Comparison of ENCODE assay signal across 15 cellular contexts in genomic region chr5:27473300-27474053, GRCh38.
DNase-seq lines count a peak whose midpoint lies in the region; ATAC-seq, FAIRE-seq and TF ChIP-seq lines count a peak whose summit lies in the region.
"Had no signal": no experiment of that assay in that cellular context is flagged by ENCODE, and none has a peak within 500 bp of the region (broad histone marks: within the 10 kb centered on the region; RNA-seq: fewer than 3 reads in every experiment).

No MANE protein-coding gene starts in this region.

- no peak overlapping the region for H3K4ac ChIP-seq in neuronal stem cell (ENCODE audit: low read length)

- H3K27me3 ChIP-seq in GM12878 (replicated peaks in 1 of 2; ENCODE audit: control insufficient read depth in 2 of 2, insufficient read depth in 2 of 2, low read length in 1 of 2): no peaks in the 10 kb centered on the region
- H3K27me3 ChIP-seq in neuronal stem cell (ENCODE audit: control insufficient read depth in 3 of 3, insufficient read depth in 3 of 3, low read depth in 1 of 3, low read length in 3 of 3): no peaks in the 10 kb centered on the region
- H3K27me3 ChIP-seq: gastroesophageal sphincter, SJSA1 had no signal

- peaks cover 2% of the 10 kb centered on the region for H3K79me1 ChIP-seq in neuronal stem cell (ENCODE audit: low read depth, low read length)

- in situ Hi-C loops in GM12878 (cut with MboI): no loop called here

- H3K4me1 ChIP-seq in GM12878 (ENCODE audit: control insufficient read depth, insufficient read depth, low read length) (no peaks in the 10 kb centered on the region), neuronal stem cell (ENCODE audit: control insufficient read depth in 2 of 2, insufficient read depth in 1 of 2, low read depth in 1 of 2, low read length in 2 of 2) (no peaks in the 10 kb centered on the region)
- H3K4me1 ChIP-seq: gastroesophageal sphincter, SJSA1 had no signal

- H3K36me3 Mint-ChIP-seq in T-helper 1 cell treated with Interleukin-12 subunit alpha and Interleukin-12 subunit beta and Interleukin-4 antibody, amounts not matched to agents 30 μg/mL and 1 μg/mL, for 36 hours (ENCODE audit: low read depth): peaks cover 2% of the 10 kb centered on the region

- peak overlapping the region; percentile 33; the same call in 1 of the 2 replicates for H2AFZ ChIP-seq in GM12878 (ENCODE audit: control insufficient read depth, low read depth, low read length)
- H2AFZ ChIP-seq in neuronal stem cell (ENCODE audit: low read length): peak overlapping the region; percentile 16

- H3K36me3 ChIP-seq in GM12878 (ENCODE audit: control insufficient read depth in 2 of 2, insufficient read depth in 2 of 2, low read length in 1 of 2) (no peaks in the 10 kb centered on the region), neuronal stem cell (replicated peaks in 1 of 2; ENCODE audit: control insufficient read depth in 2 of 2, insufficient read depth in 2 of 2, low read length in 2 of 2) (peaks cover 23 to 29% of the 10 kb centered on the region in 2 donors)
- H3K36me3 ChIP-seq: gastroesophageal sphincter, SJSA1 had no signal

- H3K9me3 Mint-ChIP-seq in T-helper 1 cell treated with Interleukin-12 subunit alpha and Interleukin-12 subunit beta and Interleukin-4 antibody, amounts not matched to agents 30 μg/mL and 1 μg/mL, for 36 hours: peaks cover 17% of the 10 kb centered on the region

- no peaks in the 10 kb centered on the region for H3K27me3 Mint-ChIP-seq in T-helper 1 cell treated with Interleukin-12 subunit alpha and Interleukin-12 subunit beta and Interleukin-4 antibody, amounts not matched to agents 30 μg/mL and 1 μg/mL, for 36 hours (ENCODE audit: low read depth)
- H3K27me3 Mint-ChIP-seq: activated CD8-positive, alpha-beta T cell treated with anti-CD3 and anti-CD28 coated beads for 36 hours had no signal

- RAD21 ChIA-PET in GM12878 (lab: Charles Lee; ENCODE audit: unreplicated experiment): no interaction called here

- no peak for DNase-seq in T-helper 1 cell
- peak; percentile 24 for DNase-seq in M059J (ENCODE audit: low read depth)
- DNase-seq in GM12878 (ENCODE audit: low read depth, low spot score): no peak
- peak; percentile 18 for DNase-seq in neuronal stem cell (ENCODE audit: low spot score)
- no peak for DNase-seq in AG08395 (ENCODE audit: low spot score)
- DNase-seq: activated CD8-positive, alpha-beta T cell treated with anti-CD3 and anti-CD28 coated beads for 36 hours; dermis blood vessel endothelial cell; DND-41; Kasumi-1; NCI-H226 had no signal

- no peak for TF ChIP-seq POLR2A in GM12878 (IDR thresholded peaks at IDR 0.05; ENCODE audit: low read depth, low read length)

- no peak overlapping the region for H3K14ac ChIP-seq in neuronal stem cell (ENCODE audit: low read length)

- H3K4me2 ChIP-seq in GM12878 (ENCODE audit: control insufficient read depth, insufficient read depth) (no peak overlapping the region; the same call in none of the 2 replicates), neuronal stem cell (ENCODE audit: insufficient read depth, low read length, poor library complexity, severe bottlenecking) (peak overlapping the region; percentile 3)

- ATAC-seq in GM12878 (peak; percentile 31), GM21390 (IDR thresholded peaks at IDR 0.05; ENCODE audit: unreplicated experiment) (no peak), GM19324 (IDR thresholded peaks at IDR 0.05; ENCODE audit: low FRiP score, unreplicated experiment) (no peak)
- ATAC-seq: activated CD8-positive, alpha-beta T cell treated with anti-CD3 and anti-CD28 coated beads for 36 hours; gastroesophageal sphincter had no signal

- H3K4me1 Mint-ChIP-seq in T-helper 1 cell treated with Interleukin-12 subunit alpha and Interleukin-12 subunit beta and Interleukin-4 antibody, amounts not matched to agents 30 μg/mL and 1 μg/mL, for 36 hours (ENCODE audit: low read depth): no peaks in the 10 kb centered on the region

- SMC1A ChIA-PET in GM12878 (lab: Charles Lee; ENCODE audit: uncharacterized antibody, unreplicated experiment): interaction anchor here (1.2 to 1.4 kb wide), 2 partner anchors 11 to 32 kb away, joined by 4 to 5 read pairs; no protein-coding TSS in a partner anchor

- no peak overlapping the region for H2BK12ac ChIP-seq in neuronal stem cell (ENCODE audit: low read length)

- peak overlapping the region; percentile 55 for H3K4me3 ChIP-seq in GM12878
- peak overlapping the region; percentile 33 to 85 for H3K4me3 ChIP-seq in neuronal stem cell (ENCODE audit: low read length in 2 of 2)
- H3K4me3 ChIP-seq: gastroesophageal sphincter, SJSA1 had no signal

- H2AK5ac ChIP-seq in neuronal stem cell (ENCODE audit: low read depth, low read length): no peak overlapping the region

- whole genome bisulfite sequencing in GM12878 (ENCODE audit: insufficient coverage, insufficient replicate concordance, low lambda C conversion rate, missing lambda C conversion rate): 7% methylated on average over 5 of the region's 5 CpGs
- WGBS in neuronal stem cell (ENCODE audit: extremely low coverage in 2 of 2, insufficient read length in 2 of 2, insufficient replicate concordance in 1 of 2), 2 donors: no CpG with 5 or more reads among the region's 5 CpGs

- TF ChIP-seq RAD21 in GM12878 (IDR thresholded peaks at IDR 0.05; ENCODE audit: insufficient read depth, low read depth, low read length): no peak

- CTCF ChIA-PET in GM12878 (lab: Yijun Ruan, JAX): no interaction called here

- no peak overlapping the region for H3K18ac ChIP-seq in neuronal stem cell (ENCODE audit: low read length)

- H3K23ac ChIP-seq in neuronal stem cell (ENCODE audit: low read depth, low read length, poor library complexity): no peak overlapping the region

- no peak for TF ChIP-seq CTCF in GM12878 (IDR thresholded peaks at IDR 0.05 in 2 of 3, conservative IDR thresholded peaks at IDR 0.05 in 1 of 3; ENCODE audit: control insufficient read depth in 2 of 3, extremely low read depth in 1 of 3, insufficient read depth in 1 of 3, low read depth in 3 of 3, low read length in 3 of 3)

- H3K9ac ChIP-seq in GM12878 (ENCODE audit: control insufficient read depth, insufficient read depth, low read length): peak overlapping the region; percentile 42; the same call in 1 of the 2 replicates
- no peak overlapping the region for H3K9ac ChIP-seq in neuronal stem cell (ENCODE audit: low read depth, low read length, poor library complexity)

- POLR2A ChIA-PET in GM12878 (lab: Charles Lee): interaction anchor here (1.6 kb wide), 1 partner anchor 11 kb away, joined by 6 read pairs; no protein-coding TSS in a partner anchor

- peak overlapping the region; percentile 42 for H3K4me3 Mint-ChIP-seq in T-helper 1 cell treated with Interleukin-12 subunit alpha and Interleukin-12 subunit beta and Interleukin-4 antibody, amounts not matched to agents 30 μg/mL and 1 μg/mL, for 36 hours
- H3K4me3 Mint-ChIP-seq: activated CD8-positive, alpha-beta T cell treated with anti-CD3 and anti-CD28 coated beads for 36 hours had no signal

- no peak overlapping the region for H4K8ac ChIP-seq in neuronal stem cell (ENCODE audit: low read depth, low read length)

- no peak overlapping the region for H2BK15ac ChIP-seq in neuronal stem cell (ENCODE audit: low read length)

- peaks cover 17% of the 10 kb centered on the region for H3K79me2 ChIP-seq in GM12878 (ENCODE audit: control insufficient read depth, insufficient read depth, low read length)

- no peak overlapping the region for H3K27ac Mint-ChIP-seq in T-helper 1 cell treated with Interleukin-12 subunit alpha and Interleukin-12 subunit beta and Interleukin-4 antibody, amounts not matched to agents 30 μg/mL and 1 μg/mL, for 36 hours
- H3K27ac Mint-ChIP-seq: activated CD8-positive, alpha-beta T cell treated with anti-CD3 and anti-CD28 coated beads for 36 hours had no signal

- H4K20me1 ChIP-seq in GM12878 (ENCODE audit: control insufficient read depth, insufficient read depth): no peaks in the 10 kb centered on the region

- FAIRE-seq in GM12878 (lab: Jason Lieb, UNC): no peak

- intact Hi-C loops in GM12878 (cut with micrococcal nuclease; ENCODE audit: unreplicated experiment): no loop called here

- no peak overlapping the region for H4K91ac ChIP-seq in neuronal stem cell (ENCODE audit: low read depth, low read length, poor library complexity)

- H2BK5ac ChIP-seq in neuronal stem cell (ENCODE audit: low read length): no peak overlapping the region

- no TSS peak for BruUV-seq in GM12878 (replicated peaks; lab: Mats Ljungman, UMichigan)

- no peak overlapping the region for H2BK120ac ChIP-seq in neuronal stem cell (ENCODE audit: low read depth, low read length)

- TF ChIP-seq EP300 in GM12878 (IDR thresholded peaks at IDR 0.05; ENCODE audit: borderline replicate concordance in 1 of 2, control insufficient read depth in 1 of 2, low read depth in 2 of 2, low read length in 2 of 2): no peak

- peaks cover 7% of the 10 kb centered on the region for H3K9me3 ChIP-seq in GM12878 (replicated peaks; ENCODE audit: control insufficient read depth, insufficient read depth, low read length)
- peaks cover 13 to 39% of the 10 kb centered on the region in 2 donors for H3K9me3 ChIP-seq in neuronal stem cell (replicated peaks in 1 of 2; ENCODE audit: control insufficient read depth in 2 of 2, insufficient read depth in 1 of 2, low read depth in 1 of 2, low read length in 2 of 2)
- H3K9me3 ChIP-seq: SJSA1 had no signal

- H3K27ac ChIP-seq in GM12878 (ENCODE audit: control insufficient read depth, insufficient read depth) (peak overlapping the region; percentile 45), neuronal stem cell (replicated peaks; ENCODE audit: low read length) (no peak overlapping the region)
- H3K27ac ChIP-seq: gastroesophageal sphincter, SJSA1 had no signal

TF ChIP-seq in GM12878, 131 proteins besides CTCF, POLR2A, EP300 and RAD21 (continues in another document):
- TF ChIP-seq BHLHE40 (IDR thresholded peaks at IDR 0.05; ENCODE audit: borderline replicate concordance in 1 of 2, low read depth in 2 of 2, low read length in 1 of 2): peak; percentile 56 to 81; a peak in 3 of 4 replicates

Comparison
In these comparisons a context has a peak if more than half of its experiments do, and no peak if none do; other contexts are left out.
1. DNase-seq: peak in M059J (single experiment) and neuronal stem cell (single experiment); none in T-helper 1 cell (0 of 5), GM12878 (single experiment) and AG08395 (single experiment).